18 cellular contexts compared by ENCODE assay signal in the genomic region with DNA sequence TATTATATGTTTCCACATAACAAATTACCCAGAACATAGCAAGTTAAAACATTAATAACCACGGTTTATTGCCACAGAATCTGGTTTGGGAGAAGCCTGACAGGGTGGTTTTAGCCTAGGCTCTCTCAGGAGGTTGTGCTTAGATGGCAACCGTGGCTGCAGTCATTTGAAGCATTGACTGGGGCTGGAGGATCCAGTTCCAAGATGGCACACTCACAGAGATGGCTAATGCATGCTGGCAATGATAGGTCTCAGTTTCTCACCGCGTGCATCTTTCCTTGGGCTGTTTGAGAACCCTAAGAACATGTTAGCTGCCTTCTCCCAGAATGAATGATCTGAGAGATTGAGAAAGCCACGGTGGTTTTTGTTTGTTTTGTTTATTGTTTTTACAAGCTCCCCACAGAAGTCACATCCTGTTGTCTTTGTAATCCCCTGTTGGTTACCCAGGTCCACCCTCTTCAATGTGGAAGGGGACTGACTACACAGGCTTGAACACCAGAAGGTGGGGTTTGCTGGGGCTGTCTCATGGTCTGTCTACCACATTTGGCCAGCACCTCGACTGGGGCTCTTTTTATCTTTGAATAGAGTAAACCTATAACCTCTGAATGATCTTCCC. TPM values are rescaled to one million over a fixed set of nuclear protein-coding genes. Genes with fewer than 3 reads are reported as not detected.
DNase-seq lines count a peak whose midpoint lies in the region; ATAC-seq, FAIRE-seq and TF ChIP-seq lines count a peak whose summit lies in the region.
"Had no signal": no experiment of that assay in that cellular context is flagged by ENCODE, and none has a peak within 500 bp of the region (broad histone marks: within the 10 kb centered on the region; RNA-seq: fewer than 3 reads in every experiment).

No MANE protein-coding gene starts in this region.

- intact Hi-C loops in OCI-LY7 (cut with micrococcal nuclease; ENCODE audit: unreplicated experiment) (no loop called here), Caco-2 (cut with micrococcal nuclease; ENCODE audit: unreplicated experiment) (no loop called here)

- WGBS in smooth muscle cell (ENCODE audit: low lambda C conversion rate) = 78% methylated on average over 6 of the region's 6 CpGs

- no peaks in the 10 kb centered on the region for H3K4me1 Mint-ChIP-seq in Caco-2 (ENCODE audit: low read depth, unreplicated experiment)

- no peaks in the 10 kb centered on the region for H3K9me2 ChIP-seq in OCI-LY7 (ENCODE audit: insufficient read depth, low read length)

- H3K4me3 ChIP-seq in OCI-LY7 (ENCODE audit: low read depth, low read length, poor library complexity, severe bottlenecking) (no peak overlapping the region), smooth muscle cell (no peak overlapping the region), Caco-2 (ENCODE audit: low read depth, low read length) (no peak overlapping the region)
- H3K4me3 ChIP-seq: K562 had no signal

- H3K79me2 ChIP-seq in OCI-LY7 (ENCODE audit: insufficient read depth, low read depth, low read length) = no peaks in the 10 kb centered on the region
- H3K79me2 ChIP-seq in smooth muscle cell (ENCODE audit: low read depth) = no peaks in the 10 kb centered on the region

- no peaks in the 10 kb centered on the region for H3K36me3 Mint-ChIP-seq in Caco-2 (ENCODE audit: insufficient read depth, unreplicated experiment)

- no peak for DNase-seq in GM12892 (ENCODE audit: insufficient read length)
- no peak for DNase-seq in OCI-LY7 (ENCODE audit: low spot score)
- no peak for DNase-seq in smooth muscle cell (lab: John Stamatoyannopoulos, UW; ENCODE audit: unreplicated experiment)
- no peak for DNase-seq in GM19240 (ENCODE audit: insufficient read length, low spot score)
- no peak for DNase-seq in Caco-2
- DNase-seq: ACHN, AML-193, COR-L47, DMS53, NCI-H1417 treated with DMSO at 0.1 percent for 48 hours, NCI-H1930, NCI-H69, RPMI8226, SIG-M5, T-helper 17 cell had no signal

- no peak for TF ChIP-seq POLR2A in GM12892 (IDR thresholded peaks at IDR 0.05; ENCODE audit: low read depth, low read length)

- peaks cover 16% of the 10 kb centered on the region for H3K27me3 Mint-ChIP-seq in Caco-2 (ENCODE audit: insufficient read depth, unreplicated experiment)

- H3K27ac ChIP-seq in OCI-LY7 (ENCODE audit: low read depth, low read length, poor library complexity, severe bottlenecking) (no peak overlapping the region), smooth muscle cell (ENCODE audit: low read depth) (no peak overlapping the region)

- peak; percentile 56 for ATAC-seq in GM21528 (IDR thresholded peaks at IDR 0.05; ENCODE audit: low FRiP score, unreplicated experiment)
- no peak for ATAC-seq in GM19324 (IDR thresholded peaks at IDR 0.05; ENCODE audit: low FRiP score, unreplicated experiment)
- ATAC-seq: K562, T-helper 17 cell had no signal

- H4K20me1 ChIP-seq in OCI-LY7 (ENCODE audit: insufficient read depth, low read length) (no peaks in the 10 kb centered on the region), smooth muscle cell (ENCODE audit: low read depth) (no peaks in the 10 kb centered on the region)

- H3K4me1 ChIP-seq in OCI-LY7 (ENCODE audit: insufficient read depth, low read length, poor library complexity, severe bottlenecking) = no peaks in the 10 kb centered on the region
- no peaks in the 10 kb centered on the region for H3K4me1 ChIP-seq in smooth muscle cell (ENCODE audit: low read depth)
- no peaks in the 10 kb centered on the region for H3K4me1 ChIP-seq in Caco-2

- no peak overlapping the region for H3K9ac ChIP-seq in smooth muscle cell (ENCODE audit: low read depth)

- H3K4me2 ChIP-seq in OCI-LY7 (ENCODE audit: low read length) (no peak overlapping the region), smooth muscle cell (peak overlapping the region; percentile 8)

- no peak overlapping the region for H3K27ac Mint-ChIP-seq in Caco-2 (ENCODE audit: unreplicated experiment)
- H3K27ac Mint-ChIP-seq: T-helper 17 cell had no signal

- FAIRE-seq in GM12892 (lab: Jason Lieb, UNC) = peak; percentile 88
- FAIRE-seq: K562 had no signal

- H3K27me3 ChIP-seq in smooth muscle cell (ENCODE audit: low read depth) = no peaks in the 10 kb centered on the region
- H3K27me3 ChIP-seq in Caco-2 (replicated peaks; ENCODE audit: control insufficient read depth, insufficient read depth, low read length) = no peaks in the 10 kb centered on the region

- H3K4me3 Mint-ChIP-seq in Caco-2 (ENCODE audit: unreplicated experiment) = no peak overlapping the region
- H3K4me3 Mint-ChIP-seq: T-helper 17 cell had no signal

- no peaks in the 10 kb centered on the region for H3F3A ChIP-seq in smooth muscle cell (ENCODE audit: low read depth)

- no TSS peak for BruUV-seq in OCI-LY7 (replicated peaks; lab: Mats Ljungman, UMichigan)
- no TSS peak for BruUV-seq in Caco-2 (replicated peaks; lab: Mats Ljungman, UMichigan)

- TF ChIP-seq CTCF in OCI-LY7 (conservative IDR thresholded peaks at IDR 0.05; ENCODE audit: low read length) (no peak), smooth muscle cell (IDR thresholded peaks at IDR 0.05; ENCODE audit: borderline replicate concordance, insufficient read depth, poor library complexity, severe bottlenecking) (no peak), Caco-2 (IDR thresholded peaks at IDR 0.05; ENCODE audit: insufficient read depth in 1 of 2, low read depth in 1 of 2, low read length in 1 of 2, severe bottlenecking in 1 of 2, unreplicated experiment in 1 of 2) (no peak)

- H3K9me3 ChIP-seq in OCI-LY7 (ENCODE audit: low read length) (no peaks in the 10 kb centered on the region), smooth muscle cell (replicated peaks; ENCODE audit: low read depth) (no peaks in the 10 kb centered on the region), Caco-2 (no peaks in the 10 kb centered on the region)

- H2AFZ ChIP-seq in OCI-LY7 (ENCODE audit: low read length) (peak overlapping the region; percentile 20; the same call in 1 of the 2 replicates), smooth muscle cell (ENCODE audit: low read depth) (no peak overlapping the region)

- CTCF ChIA-PET in OCI-LY7 (lab: Charles Lee; ENCODE audit: unreplicated experiment) = no interaction called here
- CTCF ChIA-PET in Caco-2 (lab: Charles Lee) = interaction anchor here (1.4 kb wide), 1 partner anchor 14 kb away, joined by 3 read pairs; no protein-coding TSS in a partner anchor

- H3K36me3 ChIP-seq in OCI-LY7 (ENCODE audit: insufficient read depth, low read length) (no peaks in the 10 kb centered on the region), smooth muscle cell (ENCODE audit: low read depth) (no peaks in the 10 kb centered on the region), Caco-2 (ENCODE audit: control insufficient read depth, insufficient read depth, low read length) (no peaks in the 10 kb centered on the region)

- POLR2A ChIA-PET in OCI-LY7 (lab: Charles Lee) (no interaction called here), Caco-2 (lab: Charles Lee) (no interaction called here)

- no peaks in the 10 kb centered on the region for H3K9me3 Mint-ChIP-seq in Caco-2 (ENCODE audit: unreplicated experiment)

RNA-seq across cellular contexts. Expression of gene GRAMD1B, which starts 36.6 kb away (rescaled TPM):
- 15.5 TPM for polyA plus RNA-seq in GM12892 (2012; ENCODE audit: missing spikeins)
- total RNA-seq in OCI-LY7 (2014; rRNA removed; shearing (Covaris generic)) = 0.16 TPM in 1 of 2 replicates, not detected in the other
- total RNA-seq in OCI-LY7 (2022) (not detected in 2 replicates), smooth muscle cell (3.4 and 4.3 TPM in 2 replicates), Caco-2 (2022) (1.2 and 1.5 TPM in 2 replicates)
- polyA plus RNA-seq in smooth muscle cell = 2.4 and 2.7 TPM in 2 replicates
- polyA plus RNA-seq: K562 had no signal
